Comparison of ENCODE assay signal across 23 cellular contexts in the genomic region with DNA sequence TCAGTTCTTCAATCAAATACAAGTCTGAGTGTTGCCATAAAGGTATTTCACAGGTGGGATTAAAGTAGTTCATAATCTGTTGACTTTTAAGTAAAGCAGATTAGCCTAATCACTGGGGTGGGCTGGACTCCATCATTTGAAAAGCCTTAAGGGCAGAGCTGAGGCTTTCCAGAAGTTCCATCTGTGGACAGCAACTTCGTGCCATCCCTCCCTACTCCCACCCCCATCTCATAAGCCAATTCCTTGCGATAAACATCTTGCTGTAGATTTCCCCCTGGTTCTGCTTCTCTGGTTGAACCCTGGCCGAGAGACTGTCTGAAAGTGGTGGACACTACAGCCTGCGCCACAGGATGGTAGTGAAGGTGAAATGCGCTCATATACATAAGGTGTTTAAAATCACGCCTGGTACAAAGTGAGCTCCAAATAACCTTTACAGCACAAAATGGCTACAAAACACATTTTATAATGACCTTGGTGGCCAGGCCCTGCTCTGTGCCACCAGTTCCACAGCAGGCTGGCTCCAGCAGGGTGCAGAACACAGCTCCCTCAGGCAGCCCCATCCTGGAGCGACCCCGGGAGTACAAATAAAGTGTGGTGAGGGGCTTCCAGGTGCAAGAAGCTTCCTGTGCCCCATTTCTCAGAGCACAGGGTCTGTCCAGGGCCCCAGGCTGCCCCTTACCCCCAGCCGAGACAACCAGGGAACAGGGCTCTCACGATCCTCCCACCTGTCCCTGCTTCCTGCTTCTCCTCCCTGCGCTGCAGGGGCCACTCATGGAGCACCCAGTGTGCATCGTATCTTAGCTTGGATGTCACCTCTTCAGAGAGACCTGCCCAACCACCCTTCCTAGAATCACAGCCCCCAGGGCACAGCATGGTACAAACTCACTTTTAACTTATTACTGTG. TPM values are rescaled to one million over a fixed set of nuclear protein-coding genes. Genes with fewer than 3 reads are reported as not detected.
A peak's percentile ranks its signal among the peaks of the same experiment; 100 is the strongest.
DNase-seq lines count a peak whose midpoint lies in the region; ATAC-seq, FAIRE-seq and TF ChIP-seq lines count a peak whose summit lies in the region.
"Had no signal": no experiment of that assay in that cellular context is flagged by ENCODE, and none has a peak within 500 bp of the region (broad histone marks: within the 10 kb centered on the region; RNA-seq: fewer than 3 reads in every experiment).

No MANE protein-coding gene starts in this region.

- peaks cover 79% of the 10 kb centered on the region for H3K27me3 Mint-ChIP-seq in neural crest cell (ENCODE audit: low read depth)

- no peak for DNase-seq in HepG2 (ENCODE audit: low spot score)
- DNase-seq in right lobe of liver = no peak
- peak; percentile 41 for DNase-seq in WERI-Rb-1
- DNase-seq in neural crest cell (ENCODE audit: low read depth, low spot score) = no peak
- no peak for DNase-seq in DMS79 (lab: John Stamatoyannopoulos, UW)
- DNase-seq in kidney = no peak
- DNase-seq: 8988T; Calu3; CD4-positive, alpha-beta memory T cell; DND-41; EL; GM23248; HCEC 1CT had no signal

- H3K36me3 ChIP-seq in HepG2 (replicated peaks in 1 of 2; ENCODE audit: control insufficient read depth in 1 of 2, insufficient read depth in 2 of 2, low read length in 2 of 2) = no peaks in the 10 kb centered on the region
- no peaks in the 10 kb centered on the region for H3K36me3 ChIP-seq in right lobe of liver
- no peaks in the 10 kb centered on the region for H3K36me3 ChIP-seq in WERI-Rb-1
- no peaks in the 10 kb centered on the region for H3K36me3 ChIP-seq in kidney (ENCODE audit: control insufficient read depth in 1 of 2, insufficient read depth in 2 of 2, low read length in 2 of 2)
- H3K36me3 ChIP-seq: BLaER1 had no signal

- TF ChIP-seq CTCF in HepG2 (CRISPR knock-in tag; IDR thresholded peaks at IDR 0.05) (no peak), right lobe of liver (IDR thresholded peaks at IDR 0.05) (no peak), WERI-Rb-1 (IDR thresholded peaks at IDR 0.05; ENCODE audit: low read depth, low read length) (no peak), neural crest cell (conservative IDR thresholded peaks at IDR 0.05) (no peak), kidney (IDR thresholded peaks at IDR 0.05; ENCODE audit: borderline replicate concordance, extremely low read depth, insufficient read depth) (no peak)

- peak; percentile 50 for ATAC-seq in HepG2
- no peak for ATAC-seq in right lobe of liver
- ATAC-seq in GM19035 (IDR thresholded peaks at IDR 0.05; ENCODE audit: unreplicated experiment) = no peak
- ATAC-seq in HG02588 (IDR thresholded peaks at IDR 0.05; ENCODE audit: unreplicated experiment) = no peak
- ATAC-seq: GM12878 had no signal

- no peaks in the 10 kb centered on the region for H3K36me3 Mint-ChIP-seq in neural crest cell (ENCODE audit: low read depth)
- H3K36me3 Mint-ChIP-seq: CD14-positive monocyte; CD4-positive, alpha-beta memory T cell had no signal

- no peak overlapping the region for H3K4me3 ChIP-seq in HepG2 (replicated peaks in 1 of 3; ENCODE audit: insufficient read depth in 1 of 3, low read depth in 2 of 3, low read length in 3 of 3)
- H3K4me3 ChIP-seq in right lobe of liver = no peak overlapping the region
- H3K4me3 ChIP-seq in WERI-Rb-1 (ENCODE audit: low read depth, low read length) = no peak overlapping the region
- no peak overlapping the region for H3K4me3 ChIP-seq in kidney (ENCODE audit: low read length in 2 of 2)
- H3K4me3 ChIP-seq: BLaER1, GM12878, GM23248 had no signal

- in situ Hi-C loops in HepG2 (cut with HindIII; ENCODE audit: extremely low pct_ligation_motif_present, low pct_unique_long_range_greater_than_20kb) = no loop called here

- no peaks in the 10 kb centered on the region for H3K4me1 Mint-ChIP-seq in neural crest cell
- H3K4me1 Mint-ChIP-seq: CD4-positive, alpha-beta memory T cell had no signal

- peak overlapping the region; percentile 87 for H3K27ac Mint-ChIP-seq in neural crest cell (ENCODE audit: unreplicated experiment)
- H3K27ac Mint-ChIP-seq: CD14-positive monocyte; CD4-positive, alpha-beta memory T cell had no signal

- H3K9me3 ChIP-seq in HepG2 (ENCODE audit: low read length) = peaks cover 8% of the 10 kb centered on the region; the same call in 1 of the 2 replicates
- peaks cover 0 to 1% (median 0%) of the 10 kb centered on the region in 4 donors for H3K9me3 ChIP-seq in right lobe of liver
- peaks cover 10% of the 10 kb centered on the region for H3K9me3 ChIP-seq in WERI-Rb-1 (ENCODE audit: severe bottlenecking)
- peaks cover 0 to 5% of the 10 kb centered on the region in 2 donors for H3K9me3 ChIP-seq in kidney (ENCODE audit: control insufficient read depth in 1 of 2, low read length in 2 of 2)

- CTCF ChIA-PET in HepG2 (lab: Yijun Ruan, JAX; ENCODE audit: low intra/inter-chr PET ratio, low total read pairs) = no interaction called here

- H3K79me2 ChIP-seq in HepG2 (ENCODE audit: insufficient read depth, low read length) = no peaks in the 10 kb centered on the region

- no TSS peak for BruUV-seq in HepG2 (replicated peaks; lab: Mats Ljungman, UMichigan)

- no peaks in the 10 kb centered on the region for H3K4me1 ChIP-seq in HepG2 (ENCODE audit: insufficient read depth, low read length)
- H3K4me1 ChIP-seq in right lobe of liver = no peaks in the 10 kb centered on the region
- no peaks in the 10 kb centered on the region for H3K4me1 ChIP-seq in kidney (ENCODE audit: control insufficient read depth in 1 of 2, insufficient read depth in 1 of 2, low read depth in 1 of 2, low read length in 2 of 2)

- TF ChIP-seq RAD21 in HepG2 (CRISPR knock-in tag; IDR thresholded peaks at IDR 0.05) = no peak

- H3K27ac ChIP-seq in HepG2 (ENCODE audit: extremely low read length, insufficient read depth, low read length) (no peak overlapping the region), right lobe of liver (no peak overlapping the region), WERI-Rb-1 (no peak overlapping the region), kidney (ENCODE audit: low read depth in 2 of 2, low read length in 2 of 2) (no peak overlapping the region)
- H3K27ac ChIP-seq: BLaER1, GM23248, HL-60 had no signal

- POLR2A ChIA-PET in HepG2 (lab: Yijun Ruan, JAX) = no interaction called here

- H2AFZ ChIP-seq in HepG2 (ENCODE audit: low read length) = no peak overlapping the region
- H2AFZ ChIP-seq: GM23248 had no signal

- FAIRE-seq in HepG2 (lab: Jason Lieb, UNC) = no peak
- FAIRE-seq in kidney (lab: Jason Lieb, UNC) = no peak
- FAIRE-seq: GM12878 had no signal

- H3K27me3 ChIP-seq in HepG2 (ENCODE audit: control insufficient read depth in 1 of 2, insufficient read depth in 2 of 2, low read length in 2 of 2) (peaks cover 6 to 41% of the 10 kb centered on the region in 2 experiments; a peak in 4 of 5 replicates), right lobe of liver (no peaks in the 10 kb centered on the region), WERI-Rb-1 (ENCODE audit: insufficient read depth, low read depth, severe bottlenecking) (no peaks in the 10 kb centered on the region)
- H3K27me3 ChIP-seq: BLaER1 had no signal

- H3K4me3 Mint-ChIP-seq in neural crest cell = no peak overlapping the region
- H3K4me3 Mint-ChIP-seq: CD14-positive monocyte; CD4-positive, alpha-beta memory T cell had no signal

- intact Hi-C loops in HepG2 (cut with micrococcal nuclease; ENCODE audit: unreplicated experiment) = no loop called here
- intact Hi-C loops in right lobe of liver (cut with DNase I) = no loop called here
- intact Hi-C loops in kidney (cut with DNase I) = no loop called here

- no peak for TF ChIP-seq EP300 in HepG2 (IDR thresholded peaks at IDR 0.05; ENCODE audit: low read depth in 2 of 2, low read length in 2 of 2)
- no peak for TF ChIP-seq EP300 in HepG2 (CRISPR knock-in tag; IDR thresholded peaks at IDR 0.05; ENCODE audit: borderline replicate concordance)

- H3K9me3 Mint-ChIP-seq in neural crest cell = peaks cover 8% of the 10 kb centered on the region

- H3K9ac ChIP-seq in HepG2 (ENCODE audit: insufficient read depth, low read depth, low read length) = no peak overlapping the region
- no peak overlapping the region for H3K9ac ChIP-seq in kidney (ENCODE audit: low read length in 2 of 2)
- H3K9ac ChIP-seq: BLaER1, GM23248 had no signal

- H4K20me1 ChIP-seq in HepG2 (ENCODE audit: insufficient read depth, low read length) = no peaks in the 10 kb centered on the region
- H4K20me1 ChIP-seq: BLaER1 had no signal

- no peak for TF ChIP-seq POLR2A in HepG2 (IDR thresholded peaks at IDR 0.05; ENCODE audit: insufficient read depth in 1 of 2, low read depth in 2 of 2, low read length in 2 of 2)
- TF ChIP-seq POLR2A in right lobe of liver (IDR thresholded peaks at IDR 0.05) = no peak

- 34% methylated on average over 8 of the region's 12 CpGs for WGBS in HepG2 (ENCODE audit: low lambda C conversion rate)
- 79% methylated on average over 4 of the region's 12 CpGs for WGBS in right lobe of liver (ENCODE audit: insufficient coverage, low coverage, low lambda C conversion rate, missing lambda C conversion rate)

- no peak overlapping the region for H3K4me2 ChIP-seq in HepG2 (ENCODE audit: low read depth, low read length)
- H3K4me2 ChIP-seq: BLaER1 had no signal

RNA-seq across cellular contexts. Expression of a gene that starts 25.8 kb away (rescaled TPM):
- total RNA-seq in HepG2 (2016; rRNA removed; fragmentation: Illumina TruSeq; extraction: Trizol) = 4.7 and 6.2 TPM in 2 replicates
- total RNA-seq in HepG2 (2016; cell fraction: cytosol; rRNA removed; fragmentation: Illumina TruSeq; extraction: Trizol; ENCODE audit: low read depth) = 1.6 and 1.7 TPM in 2 replicates
- 3.4 and 6.3 TPM in 2 replicates for total RNA-seq in HepG2 (2016; cell fraction: insoluble cytoplasmic fraction; rRNA removed; fragmentation: Illumina TruSeq; extraction: Trizol)
- total RNA-seq in HepG2 (2016; cell fraction: membrane; rRNA removed; fragmentation: Illumina TruSeq; extraction: Trizol) = 4.7 and 5.3 TPM in 2 replicates
- total RNA-seq in HepG2 (2016; cell fraction: nucleus; rRNA removed; fragmentation: Illumina TruSeq; extraction: Trizol) = 5.3 and 7.2 TPM in 2 replicates
- 3.4 and 3.5 TPM in 2 replicates for polyA plus RNA-seq in HepG2 (2011; rRNA removed)
- polyA plus RNA-seq in HepG2 (2011; cell fraction: cytosol; rRNA removed) = 2.0 and 3.5 TPM in 2 replicates
- 9.7 and 17.3 TPM in 2 replicates for polyA plus RNA-seq in HepG2 (2011; cell fraction: nucleus; rRNA removed)
- 2.2 and 2.3 TPM in 2 replicates for polyA plus RNA-seq in HepG2 (2012)
- polyA plus RNA-seq in HepG2 (2016; cell fraction: cytosol; fragmentation: Illumina TruSeq; extraction: Trizol; ENCODE audit: low read depth) = 1.4 and 2.2 TPM in 2 replicates
- polyA plus RNA-seq in HepG2 (2016; cell fraction: insoluble cytoplasmic fraction; fragmentation: Illumina TruSeq; extraction: Trizol; ENCODE audit: low read depth) = 9.5 and 11.1 TPM in 2 replicates
- polyA plus RNA-seq in HepG2 (2016; cell fraction: membrane; fragmentation: Illumina TruSeq; extraction: Trizol; ENCODE audit: low read depth) = 4.3 and 4.5 TPM in 2 replicates
- 16.4 and 19.9 TPM in 2 replicates for polyA plus RNA-seq in HepG2 (2016; cell fraction: nucleus; fragmentation: Illumina TruSeq; extraction: Trizol; ENCODE audit: insufficient read depth, low read depth)
- polyA minus RNA-seq in HepG2 (2011; rRNA and poly(A)+ RNA removed; ENCODE audit: low replicate concordance) = 4.7 and 24.9 TPM in 2 replicates
- polyA minus RNA-seq in HepG2 (2011; cell fraction: cytosol; rRNA and poly(A)+ RNA removed) = 3.4 and 3.9 TPM in 2 replicates
- polyA minus RNA-seq in HepG2 (2011; cell fraction: nucleus; rRNA and poly(A)+ RNA removed) = 1.2 and 5.0 TPM in 2 replicates
- total RNA-seq in right lobe of liver = 1 to 10 TPM in 2 of 6 experiments, under 1 TPM in 4; 0.60 to 1.3 (median 0.76) TPM
- 0.30 and 0.52 TPM in 2 replicates for total RNA-seq in neural crest cell
- 31.4 TPM for total RNA-seq in kidney
- 22.9 TPM for polyA plus RNA-seq in kidney (ENCODE audit: insufficient read depth, low read depth, low replicate concordance)
- total RNA-seq: CD4-positive, alpha-beta memory T cell had no signal
- polyA plus RNA-seq: CD4-positive, alpha-beta memory T cell; GM12878 had no signal

RNA-seq across cellular contexts. Expression of a gene that starts 52.1 kb away (rescaled TPM):
- total RNA-seq in HepG2 (2016; rRNA removed; fragmentation: Illumina TruSeq; extraction: Trizol) (not detected in 2 replicates), right lobe of liver (not detected), neural crest cell (not detected in 2 replicates), kidney (not detected)
- not detected in 2 replicates for total RNA-seq in HepG2 (2016; cell fraction: cytosol; rRNA removed; fragmentation: Illumina TruSeq; extraction: Trizol; ENCODE audit: low read depth)
- total RNA-seq in HepG2 (2016; cell fraction: insoluble cytoplasmic fraction; rRNA removed; fragmentation: Illumina TruSeq; extraction: Trizol) = not detected in 2 replicates
- not detected in 2 replicates for total RNA-seq in HepG2 (2016; cell fraction: membrane; rRNA removed; fragmentation: Illumina TruSeq; extraction: Trizol)
- not detected in 2 replicates for total RNA-seq in HepG2 (2016; cell fraction: nucleus; rRNA removed; fragmentation: Illumina TruSeq; extraction: Trizol)
- polyA plus RNA-seq in HepG2 (2011; rRNA removed) (not detected in 2 replicates), kidney (ENCODE audit: insufficient read depth, low read depth, low replicate concordance) (not detected)
- not detected in 2 replicates for polyA plus RNA-seq in HepG2 (2011; cell fraction: cytosol; rRNA removed)
- not detected in 2 replicates for polyA plus RNA-seq in HepG2 (2011; cell fraction: nucleus; rRNA removed)
- polyA plus RNA-seq in HepG2 (2012) = not detected in 2 replicates
- not detected in 2 replicates for polyA plus RNA-seq in HepG2 (2016; cell fraction: cytosol; fragmentation: Illumina TruSeq; extraction: Trizol; ENCODE audit: low read depth)
- not detected in 2 replicates for polyA plus RNA-seq in HepG2 (2016; cell fraction: insoluble cytoplasmic fraction; fragmentation: Illumina TruSeq; extraction: Trizol; ENCODE audit: low read depth)
- polyA plus RNA-seq in HepG2 (2016; cell fraction: membrane; fragmentation: Illumina TruSeq; extraction: Trizol; ENCODE audit: low read depth) = not detected in 2 replicates
- polyA plus RNA-seq in HepG2 (2016; cell fraction: nucleus; fragmentation: Illumina TruSeq; extraction: Trizol; ENCODE audit: insufficient read depth, low read depth) = not detected in 2 replicates
- polyA minus RNA-seq in HepG2 (2011; rRNA and poly(A)+ RNA removed; ENCODE audit: low replicate concordance) = not detected in 2 replicates
- polyA minus RNA-seq in HepG2 (2011; cell fraction: cytosol; rRNA and poly(A)+ RNA removed) = not detected in 2 replicates
- polyA minus RNA-seq in HepG2 (2011; cell fraction: nucleus; rRNA and poly(A)+ RNA removed) = not detected in 2 replicates
- total RNA-seq: A673; Calu3; CD4-positive, alpha-beta memory T cell; G401; GM12878; GM23248; H4 had no signal
- polyA plus RNA-seq: AG04450; CD14-positive monocyte; CD4-positive, alpha-beta memory T cell; GM12878; GM23248 had no signal
